In the genomic region with DNA sequence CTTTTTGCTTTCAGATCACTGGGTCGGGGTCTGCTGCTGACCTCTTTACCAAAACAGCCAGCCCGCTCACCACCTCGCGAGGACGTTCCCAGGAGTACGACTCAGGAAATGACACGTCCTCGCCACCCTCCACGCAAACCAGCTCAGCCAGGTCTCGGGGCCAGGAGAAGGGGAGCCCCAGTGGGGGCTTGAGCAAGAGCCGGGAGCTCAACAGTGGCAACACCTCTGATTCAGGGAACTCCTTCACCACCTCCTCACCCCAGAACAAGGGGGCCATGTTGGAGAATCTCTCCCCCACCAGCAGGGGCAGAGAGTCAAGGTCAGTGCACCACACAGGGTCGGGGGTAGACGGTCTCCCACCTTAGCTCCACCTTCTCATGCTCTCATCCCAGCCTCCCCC, we compare ENCODE assay signal across 1 cellular context.
TF ChIP-seq lines count a peak whose summit lies in the region.

No MANE protein-coding gene starts in this region.

TF ChIP-seq in H1, 55 proteins besides CTCF, POLR2A, EP300 and RAD21:
- TF ChIP-seq TAF7 (optimal IDR thresholded peaks at IDR 0.05; ENCODE audit: borderline replicate concordance, low read depth, low read length), result peak; percentile 15
- peak; percentile 77; the same call in 1 of the 2 replicates for TF ChIP-seq YY1 (IDR thresholded peaks at IDR 0.05; ENCODE audit: low read depth, low read length)
- no peak for TF ChIP-seq KDM1A (IDR thresholded peaks at IDR 0.05; ENCODE audit: borderline replicate concordance, low read length)
- TF ChIP-seq ASH2L (IDR thresholded peaks at IDR 0.05; ENCODE audit: low read length), result peak; percentile 68
- TF ChIP-seq RXRA (IDR thresholded peaks at IDR 0.05; ENCODE audit: insufficient read depth, low read depth, low read length), result 0 out of 2 replicates have a peak, but pooled peaks have one; percentile 29
